Comparison of ENCODE assay signal across 8 cellular contexts in the genomic region with DNA sequence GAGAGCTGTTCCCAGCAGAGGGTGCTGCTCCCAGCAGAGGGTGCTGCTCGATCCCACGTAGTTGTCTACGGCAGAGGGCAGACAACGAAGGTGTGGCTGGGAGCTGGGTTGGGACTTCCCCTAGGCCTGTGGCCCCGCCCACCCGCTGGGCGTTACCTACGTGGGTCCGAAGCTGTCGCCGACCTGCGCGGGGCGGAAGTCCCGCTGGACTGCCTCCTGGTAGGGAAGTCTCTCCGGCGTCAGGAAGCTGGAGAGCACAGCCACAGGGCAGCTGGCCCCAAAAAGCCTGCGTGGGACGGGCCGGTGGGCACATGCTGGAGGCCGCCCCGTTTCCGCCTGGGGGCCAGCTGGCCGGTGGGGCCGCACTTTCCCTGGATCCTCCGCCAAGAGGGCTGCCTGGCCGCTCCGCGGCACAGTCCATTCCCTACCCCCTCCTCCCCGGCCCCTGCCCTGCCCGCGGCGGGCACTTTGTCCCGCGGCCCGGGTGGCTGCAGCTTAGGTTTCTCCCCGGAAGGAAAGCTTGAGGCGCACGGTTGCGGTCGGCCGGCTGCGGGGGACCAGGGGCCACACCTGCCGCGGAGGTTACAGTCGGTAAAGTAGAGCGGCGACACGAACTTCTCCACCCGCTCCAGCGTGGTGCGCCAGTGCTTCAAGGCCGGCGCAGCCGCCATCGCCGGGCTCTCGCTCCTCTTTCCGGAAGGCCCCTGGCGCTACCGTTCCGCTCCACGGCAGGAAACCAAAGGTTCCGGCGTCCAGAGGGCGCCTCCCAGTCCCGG. TPM values are rescaled to one million over a fixed set of nuclear protein-coding genes. Genes with fewer than 3 reads are reported as not detected.
DNase-seq lines count a peak whose midpoint lies in the region; ATAC-seq, FAIRE-seq and TF ChIP-seq lines count a peak whose summit lies in the region.

A gene (minus strand): TSS at position 695 of the 776 bp plus-strand sequence. CDS start 24 bp downstream, at position 671.

- H3K27ac ChIP-seq in OCI-LY1 (ENCODE audit: low read depth, low read length, poor library complexity, severe bottlenecking): peak within 1 kb of the TSS; percentile 87

- H3K4me3 Mint-ChIP-seq in mesothelial cell of epicardium: peak within 1 kb of the TSS; percentile 89

- H3K4me3 ChIP-seq in OCI-LY1 (ENCODE audit: low read depth, low read length, poor library complexity, severe bottlenecking): peak within 1 kb of the TSS; percentile 84

- no peak within 1 kb of the TSS for H2AFZ ChIP-seq in OCI-LY1 (ENCODE audit: low read length)

- H3K9ac ChIP-seq in OCI-LY1 (ENCODE audit: low read length): peak within 1 kb of the TSS; percentile 92

- H3K9me3 Mint-ChIP-seq in mesothelial cell of epicardium: no peaks in the 10 kb centered on the region

- H3K27ac Mint-ChIP-seq in mesothelial cell of epicardium: peak within 1 kb of the TSS; percentile 97

- H3K27me3 ChIP-seq in OCI-LY1 (ENCODE audit: insufficient read depth, low read length): no peaks in the 10 kb centered on the region

- H3K9me2 ChIP-seq in OCI-LY1 (ENCODE audit: low read depth, low read length): no peaks in the 10 kb centered on the region

- H3K9me3 ChIP-seq in OCI-LY1 (ENCODE audit: low read length): no peaks in the 10 kb centered on the region

- H3F3A ChIP-seq in OCI-LY1 (ENCODE audit: insufficient read depth, low read length): no peaks in the 10 kb centered on the region

- H3K4me2 ChIP-seq in OCI-LY1 (ENCODE audit: low read length): peak within 1 kb of the TSS; percentile 97

- ATAC-seq in GM21515 (IDR thresholded peaks at IDR 0.05; ENCODE audit: unreplicated experiment): peak; percentile 85

- peak; percentile 48 for FAIRE-seq in endometrium (lab: Jason Lieb, UNC)

- no peaks in the 10 kb centered on the region for H3K79me2 ChIP-seq in OCI-LY1 (ENCODE audit: insufficient read depth, low read length)

- TF ChIP-seq CTCF in OCI-LY1 (IDR thresholded peaks at IDR 0.05; ENCODE audit: low read length): peak; percentile 79
- no peak for TF ChIP-seq CTCF in mesothelial cell of epicardium (IDR thresholded peaks at IDR 0.05; ENCODE audit: unreplicated experiment)

- H3K4me1 ChIP-seq in OCI-LY1 (ENCODE audit: insufficient read depth, low read length, severe bottlenecking): peaks cover 21% of the 10 kb centered on the region

- DNase-seq in DMS 273 treated with DMSO at 0.1 percent for 48 hours (lab: John Stamatoyannopoulos, UW) (peak; percentile 78), HuH-7 (ENCODE audit: low spot score) (peak; percentile 99), mesothelial cell of epicardium (ENCODE audit: low spot score in 2 of 2, unreplicated experiment in 2 of 2) (peak; percentile 90 to 93)
- peak; percentile 92 for DNase-seq in activated CD8-positive, alpha-beta memory T cell treated with anti-CD3 and anti-CD28 coated beads, Interleukin-2, amount 50 U/mL, for 4 hours
- peak; percentile 92 to 93 for DNase-seq in stimulated activated CD8-positive, alpha-beta memory T cell treated with anti-CD3 and anti-CD28 coated beads, Interleukin-15, amount 100 ng/mL, for 48 hours (ENCODE audit: low read depth in 2 of 2)

- no peaks in the 10 kb centered on the region for H4K20me1 ChIP-seq in OCI-LY1 (ENCODE audit: insufficient read depth, low read length)

- peaks cover 32% of the 10 kb centered on the region for H3K36me3 ChIP-seq in OCI-LY1 (ENCODE audit: insufficient read depth, low read length)

- peaks cover 14% of the 10 kb centered on the region for H3K4me1 Mint-ChIP-seq in mesothelial cell of epicardium

- no peaks in the 10 kb centered on the region for H3K27me3 Mint-ChIP-seq in mesothelial cell of epicardium (ENCODE audit: low read depth)

- H3K36me3 Mint-ChIP-seq in mesothelial cell of epicardium: peaks cover 14% of the 10 kb centered on the region

RNA-seq across cellular contexts. Expression of the gene that starts here (rescaled TPM):
- total RNA-seq in mesothelial cell of epicardium: 243 to 264 TPM (median 251 TPM) in 3 replicates

Comparison
In these comparisons a context has a peak if more than half of its experiments do, and no peak if none do; other contexts are left out.
1. Peak in every context shown above with its lines: DNase-seq, ATAC-seq, H3K4me3 ChIP-seq and H3K27ac ChIP-seq.